In the genomic region with DNA sequence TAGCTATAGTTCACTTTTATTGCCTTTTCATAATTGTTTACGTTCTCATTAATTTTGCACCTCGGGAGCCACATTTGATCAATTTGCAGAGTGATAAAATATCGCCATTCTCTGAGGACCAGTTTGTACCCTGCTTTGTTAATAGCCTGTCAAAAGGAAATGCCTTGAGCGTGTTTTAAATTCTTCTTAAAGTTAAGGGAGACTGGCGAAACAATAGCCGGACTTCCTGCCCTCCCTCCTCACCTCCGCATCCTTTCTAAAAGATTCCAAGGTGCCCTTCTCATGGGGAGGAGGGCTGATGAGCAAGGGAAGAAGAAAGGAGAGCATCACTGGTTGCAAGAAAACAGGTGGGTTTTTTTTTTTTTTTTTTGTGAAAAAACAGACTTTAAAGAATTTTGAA, we compare ENCODE assay signal across 31 cellular contexts.
"Had no signal": no experiment of that assay in that cellular context is flagged by ENCODE, and none has a peak within 500 bp of the region (broad histone marks: within the 10 kb centered on the region; RNA-seq: fewer than 3 reads in every experiment).

No MANE protein-coding gene starts in this region.

- H3K4me3 Mint-ChIP-seq: activated CD8-positive, alpha-beta T cell treated with anti-CD3 and anti-CD28 coated beads for 36 hours; activated naive CD4-positive, alpha-beta T cell treated with anti-CD3 and anti-CD28 coated beads, Interleukin-2, amount 50 U/mL, for 24 hours; activated naive CD8-positive, alpha-beta T cell treated with anti-CD3 and anti-CD28 coated beads, Interleukin-2, amount 50 U/mL, for 24 hours; central memory CD8-positive, alpha-beta T cell; immature natural killer cell; naive thymus-derived CD4-positive, alpha-beta T cell; T-helper 1 cell treated with Interleukin-12 subunit alpha and Interleukin-12 subunit beta and Interleukin-4 antibody, amounts not matched to agents 30 μg/mL and 1 μg/mL, for 36 hours had no signal

- H3K27ac ChIP-seq: ovary, suprapubic skin, tibial artery, upper lobe of right lung had no signal

- H3K27ac Mint-ChIP-seq: activated CD8-positive, alpha-beta T cell treated with anti-CD3 and anti-CD28 coated beads for 36 hours; activated naive CD4-positive, alpha-beta T cell treated with anti-CD3 and anti-CD28 coated beads, Interleukin-2, amount 50 U/mL, for 24 hours; activated naive CD8-positive, alpha-beta T cell treated with anti-CD3 and anti-CD28 coated beads, Interleukin-2, amount 50 U/mL, for 24 hours; activated T-helper 2 cell treated with anti-CD3 and anti-CD28 coated beads, Interferon-gamma antibody, Interleukin-2, Interleukin-4, amounts not matched to agents 10 μg/mL and 5 μg/mL and 100 μg/mL, durations not matched to agents 14 hours and 24 hours and 36 hours; immature natural killer cell; naive thymus-derived CD4-positive, alpha-beta T cell; progenitor cell of endocrine pancreas; T-helper 1 cell treated with Interleukin-12 subunit alpha and Interleukin-12 subunit beta and Interleukin-4 antibody, amounts not matched to agents 30 μg/mL and 1 μg/mL, for 36 hours had no signal

- H3K4me3 ChIP-seq: lung, ovary, suprapubic skin, tibial artery, upper lobe of right lung had no signal

- FAIRE-seq: colon, endometrium had no signal

- H3K27me3 Mint-ChIP-seq: progenitor cell of endocrine pancreas had no signal

- H3K4me1 ChIP-seq: tibial artery, upper lobe of right lung had no signal

- H3K9me3 Mint-ChIP-seq: activated CD8-positive, alpha-beta T cell treated with anti-CD3 and anti-CD28 coated beads for 36 hours; activated naive CD4-positive, alpha-beta T cell treated with anti-CD3 and anti-CD28 coated beads, Interleukin-2, amount 50 U/mL, for 24 hours; activated naive CD8-positive, alpha-beta T cell treated with anti-CD3 and anti-CD28 coated beads, Interleukin-2, amount 50 U/mL, for 24 hours; activated T-helper 2 cell treated with anti-CD3 and anti-CD28 coated beads, Interferon-gamma antibody, Interleukin-2, Interleukin-4, amounts not matched to agents 10 μg/mL and 5 μg/mL and 100 μg/mL, durations not matched to agents 14 hours and 24 hours and 36 hours; central memory CD8-positive, alpha-beta T cell; immature natural killer cell; T-helper 1 cell treated with Interleukin-12 subunit alpha and Interleukin-12 subunit beta and Interleukin-4 antibody, amounts not matched to agents 30 μg/mL and 1 μg/mL, for 36 hours had no signal

- H3K4me1 Mint-ChIP-seq: activated naive CD4-positive, alpha-beta T cell treated with anti-CD3 and anti-CD28 coated beads, Interleukin-2, amount 50 U/mL, for 24 hours; activated naive CD8-positive, alpha-beta T cell treated with anti-CD3 and anti-CD28 coated beads, Interleukin-2, amount 50 U/mL, for 24 hours; central memory CD8-positive, alpha-beta T cell; immature natural killer cell had no signal

- H3K4me2 ChIP-seq: SK-N-SH had no signal

- H3K36me3 Mint-ChIP-seq: activated naive CD4-positive, alpha-beta T cell treated with anti-CD3 and anti-CD28 coated beads, Interleukin-2, amount 50 U/mL, for 24 hours; immature natural killer cell had no signal

- ATAC-seq: activated CD8-positive, alpha-beta T cell treated with anti-CD3 and anti-CD28 coated beads for 36 hours; activated naive CD8-positive, alpha-beta T cell treated with anti-CD3 and anti-CD28 coated beads, Interleukin-2, amount 50 U/mL, for 24 hours; left lobe of liver; naive thymus-derived CD4-positive, alpha-beta T cell; upper lobe of right lung had no signal

- H3K36me3 ChIP-seq: ovary, suprapubic skin, tibial artery, upper lobe of right lung had no signal

- H3K9me3 ChIP-seq: ovary, SK-N-SH, suprapubic skin, tibial artery, upper lobe of right lung had no signal

- DNase-seq: activated CD4-positive, alpha-beta T cell treated with anti-CD3 and anti-CD28 coated beads for 1 hour; activated CD4-positive, alpha-beta T cell treated with anti-CD3 and anti-CD28 coated beads, Interleukin-2, amount 50 U/mL, for 1 hour; activated CD8-positive, alpha-beta T cell treated with anti-CD3 and anti-CD28 coated beads for 36 hours; activated naive CD8-positive, alpha-beta T cell treated with anti-CD3 and anti-CD28 coated beads, Interleukin-2, amount 50 U/mL, for 24 hours; activated T-cell treated with anti-CD3 and anti-CD28 coated beads, Interleukin-2, amount 50 U/mL, for 48 hours; amygdala; effector CD8-positive, alpha-beta T cell; erythroblast; foreskin fibroblast; immature natural killer cell; midbrain; naive thymus-derived CD4-positive, alpha-beta T cell; ovary; retina; SK-N-SH; stimulated activated CD4-positive, alpha-beta T cell treated with anti-CD3 and anti-CD28 coated beads, Interleukin-15, amount 100 ng/mL, for 24 hours; stimulated activated CD4-positive, alpha-beta T cell treated with anti-CD3 and anti-CD28 coated beads, Interleukin-2, amount 100 ng/mL, for 24 hours; stimulated activated naive CD4-positive, alpha-beta T cell; SW 1271; tibial artery; upper lobe of right lung had no signal

- H3K9ac ChIP-seq: SK-N-SH had no signal

- H3K27me3 ChIP-seq: ovary had no signal
